Comparison of ENCODE assay signal across 19 cellular contexts in genomic region chr4:185412412-185412811, GRCh38. TPM values are rescaled to one million over a fixed set of nuclear protein-coding genes. Genes with fewer than 3 reads are reported as not detected.
"Had no signal": no experiment of that assay in that cellular context is flagged by ENCODE, and none has a peak within 500 bp of the region (broad histone marks: within the 10 kb centered on the region; RNA-seq: fewer than 3 reads in every experiment).

No MANE protein-coding gene starts in this region.

- H3K4me3 Mint-ChIP-seq: activated CD8-positive, alpha-beta memory T cell treated with anti-CD3 and anti-CD28 coated beads, Interleukin-2, amount 10 ng/mL, durations not matched to agents 7 days and 5 days; activated T-cell treated with anti-CD3 and anti-CD28 coated beads, Interleukin-2, amount 50 U/mL, for 24 hours; natural killer cell; stimulated activated naive B cell treated with anti-CD40 and anti-IgM and Interleukin-4, amounts not matched to agents 10 μg/mL and 1 μg/mL and 100 μg/mL, for 72 hours had no signal

- ATAC-seq: activated CD8-positive, alpha-beta memory T cell treated with anti-CD3 and anti-CD28 coated beads, Interleukin-2, amount 10 ng/mL, durations not matched to agents 7 days and 5 days; natural killer cell; stimulated activated naive B cell treated with anti-CD40 and anti-IgM and Interleukin-4, amounts not matched to agents 10 μg/mL and 1 μg/mL and 100 μg/mL, for 72 hours had no signal

- H3K4me3 ChIP-seq: coronary artery, skin epidermis, tibial nerve had no signal

- H3K27ac ChIP-seq: skin epidermis, tibial nerve had no signal

- H3K27me3 ChIP-seq: tibial nerve had no signal

- FAIRE-seq: islet of Langerhans had no signal

- H3K4me1 Mint-ChIP-seq: activated CD8-positive, alpha-beta memory T cell treated with anti-CD3 and anti-CD28 coated beads, Interleukin-2, amount 10 ng/mL, durations not matched to agents 7 days and 5 days; natural killer cell; stimulated activated naive B cell treated with anti-CD40 and anti-IgM and Interleukin-4, amounts not matched to agents 10 μg/mL and 1 μg/mL and 100 μg/mL, for 72 hours had no signal

- DNase-seq: activated CD4-positive, alpha-beta T cell treated with anti-CD3 and anti-CD28 coated beads, Interleukin-2, amount 50 U/mL, for 48 hours; activated CD4-positive, CD25-positive, alpha-beta regulatory T cell treated with anti-CD3 and anti-CD28 coated beads, Interleukin-2, amount 50 U/mL, for 72 hours; activated CD8-positive, alpha-beta memory T cell treated with anti-CD3 and anti-CD28 coated beads, Interleukin-2, amount 10 ng/mL, durations not matched to agents 7 days and 5 days; activated naive CD4-positive, alpha-beta T cell treated with anti-CD3 and anti-CD28 coated beads, Interleukin-2, amount 50 U/mL, for 16 hours; activated T-cell treated with anti-CD3 and anti-CD28 coated beads, Interleukin-2, amount 50 U/mL, for 24 hours; central memory CD4-positive, alpha-beta T cell; effector memory CD4-positive, alpha-beta T cell; mesendoderm; natural killer cell; retina; stimulated activated CD4-positive, alpha-beta T cell treated with anti-CD3 and anti-CD28 coated beads, Interleukin-15, amount 100 ng/mL, for 24 hours; stimulated activated CD4-positive, alpha-beta T cell treated with anti-CD3 and anti-CD28 coated beads, Interleukin-4, amount 100 ng/mL, for 1 hour; stimulated activated naive B cell treated with anti-CD40 and anti-IgM and Interleukin-4, amounts not matched to agents 10 μg/mL and 1 μg/mL and 100 μg/mL, for 72 hours; T-helper 1 cell; T1000 had no signal

- H3K9me3 Mint-ChIP-seq: activated T-cell treated with anti-CD3 and anti-CD28 coated beads, Interleukin-2, amount 50 U/mL, for 24 hours; natural killer cell had no signal

- H3K27me3 Mint-ChIP-seq: activated CD8-positive, alpha-beta memory T cell treated with anti-CD3 and anti-CD28 coated beads, Interleukin-2, amount 10 ng/mL, durations not matched to agents 7 days and 5 days; activated T-cell treated with anti-CD3 and anti-CD28 coated beads, Interleukin-2, amount 50 U/mL, for 24 hours; stimulated activated naive B cell treated with anti-CD40 and anti-IgM and Interleukin-4, amounts not matched to agents 10 μg/mL and 1 μg/mL and 100 μg/mL, for 72 hours had no signal

- H3K9me3 ChIP-seq: tibial nerve had no signal

- H3K27ac Mint-ChIP-seq: activated CD8-positive, alpha-beta memory T cell treated with anti-CD3 and anti-CD28 coated beads, Interleukin-2, amount 10 ng/mL, durations not matched to agents 7 days and 5 days; activated T-cell treated with anti-CD3 and anti-CD28 coated beads, Interleukin-2, amount 50 U/mL, for 24 hours; natural killer cell; stimulated activated naive B cell treated with anti-CD40 and anti-IgM and Interleukin-4, amounts not matched to agents 10 μg/mL and 1 μg/mL and 100 μg/mL, for 72 hours had no signal

RNA-seq across cellular contexts. Expression of gene CCDC110, which starts 59.1 kb away (rescaled TPM):
- total RNA-seq: activated CD8-positive, alpha-beta memory T cell treated with anti-CD3 and anti-CD28 coated beads, Interleukin-2, amount 10 ng/mL, durations not matched to agents 7 days and 5 days; natural killer cell had no signal
